20 cellular contexts compared by ENCODE assay signal in the genomic region with DNA sequence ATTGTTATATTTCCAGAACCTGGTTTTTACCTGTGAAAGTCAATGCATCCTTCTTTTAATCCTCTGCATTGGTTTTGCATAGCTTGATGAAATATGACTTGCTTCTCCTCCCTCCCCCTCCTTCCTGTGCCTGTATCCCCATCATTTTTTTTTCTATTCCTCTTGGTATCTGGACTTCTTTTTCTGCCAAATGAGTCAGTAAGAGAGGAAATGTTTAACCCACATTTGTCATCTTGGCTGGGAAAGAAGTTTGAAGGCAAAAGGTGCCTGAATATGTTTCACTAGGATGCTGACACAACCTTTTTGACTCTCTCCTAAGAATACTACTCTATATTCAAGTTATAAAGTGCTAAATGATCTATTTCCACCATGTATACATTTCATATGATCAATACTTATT. TPM values are rescaled to one million over a fixed set of nuclear protein-coding genes. Genes with fewer than 3 reads are reported as not detected.
DNase-seq lines count a peak whose midpoint lies in the region; ATAC-seq and TF ChIP-seq lines count a peak whose summit lies in the region.
"Had no signal": no experiment of that assay in that cellular context is flagged by ENCODE, and none has a peak within 500 bp of the region (broad histone marks: within the 10 kb centered on the region; RNA-seq: fewer than 3 reads in every experiment).

No MANE protein-coding gene starts in this region.

- H3K36me3 ChIP-seq in ACC112 (ENCODE audit: insufficient read depth, low read length) = no peaks in the 10 kb centered on the region
- H3K36me3 ChIP-seq: neural progenitor cell had no signal

- no peaks in the 10 kb centered on the region for H3K9me3 Mint-ChIP-seq in glutamatergic neuron (ENCODE audit: unreplicated experiment)
- no peaks in the 10 kb centered on the region for H3K9me3 Mint-ChIP-seq in activated CD8-positive, alpha-beta T cell treated with anti-CD3 and anti-CD28 coated beads, Interleukin-2, amount 10 ng/mL, durations not matched to agents 7 days and 5 days (ENCODE audit: insufficient read depth)
- H3K9me3 Mint-ChIP-seq: activated naive CD4-positive, alpha-beta T cell treated with anti-CD3 and anti-CD28 coated beads, Interleukin-2, amount 50 U/mL, for 72 hours; neural progenitor cell had no signal

- H3K27ac Mint-ChIP-seq in glutamatergic neuron (ENCODE audit: unreplicated experiment) = no peak overlapping the region
- no peak overlapping the region for H3K27ac Mint-ChIP-seq in activated CD8-positive, alpha-beta T cell treated with anti-CD3 and anti-CD28 coated beads, Interleukin-2, amount 10 ng/mL, durations not matched to agents 7 days and 5 days
- H3K27ac Mint-ChIP-seq: activated naive CD4-positive, alpha-beta T cell treated with anti-CD3 and anti-CD28 coated beads, Interleukin-2, amount 50 U/mL, for 72 hours; neural progenitor cell had no signal

- H3K4me3 ChIP-seq in ACC112 (ENCODE audit: low read depth, low read length) = no peak overlapping the region
- H3K4me3 ChIP-seq in astrocyte of the spinal cord (ENCODE audit: low read depth, low read length) = no peak overlapping the region
- H3K4me3 ChIP-seq: A549, neural progenitor cell had no signal

- H3K79me2 ChIP-seq in ACC112 (ENCODE audit: control insufficient read depth, insufficient read depth, low read length, unreplicated experiment) = no peaks in the 10 kb centered on the region

- no peak for TF ChIP-seq CTCF in astrocyte of the spinal cord (IDR thresholded peaks at IDR 0.05; ENCODE audit: low read depth, low read length)
- no peak for TF ChIP-seq CTCF in glutamatergic neuron (IDR thresholded peaks at IDR 0.05; ENCODE audit: partially characterized antibody, unreplicated experiment)

- CTCF ChIA-PET in activated CD8-positive, alpha-beta T cell treated with anti-CD3 and anti-CD28 coated beads, Interleukin-2, amount 10 ng/mL, durations not matched to agents 7 days and 5 days (lab: Charles Lee) = interaction anchor here (1.7 to 10.8 kb wide), 4 partner anchors 36 to 234 kb away, joined by 11 to 152 read pairs (median 20); a partner anchor contains a TSS

- H3K36me3 Mint-ChIP-seq in glutamatergic neuron (ENCODE audit: unreplicated experiment) = no peaks in the 10 kb centered on the region
- peaks cover 30% of the 10 kb centered on the region for H3K36me3 Mint-ChIP-seq in activated CD8-positive, alpha-beta T cell treated with anti-CD3 and anti-CD28 coated beads, Interleukin-2, amount 10 ng/mL, durations not matched to agents 7 days and 5 days (ENCODE audit: low read depth)
- H3K36me3 Mint-ChIP-seq: activated naive CD4-positive, alpha-beta T cell treated with anti-CD3 and anti-CD28 coated beads, Interleukin-2, amount 50 U/mL, for 72 hours; neural progenitor cell had no signal

- H3K4me1 ChIP-seq in ACC112 (ENCODE audit: control insufficient read depth, insufficient read depth, low read length, unreplicated experiment) = peaks cover 50% of the 10 kb centered on the region
- H3K4me1 ChIP-seq: A549, neural progenitor cell had no signal

- no peaks in the 10 kb centered on the region for H3K27me3 ChIP-seq in ACC112 (ENCODE audit: insufficient read depth, low read length)
- H3K27me3 ChIP-seq: neural progenitor cell had no signal

- H3K4me1 Mint-ChIP-seq in glutamatergic neuron (ENCODE audit: low read depth, unreplicated experiment) = no peaks in the 10 kb centered on the region
- peaks cover 72% of the 10 kb centered on the region for H3K4me1 Mint-ChIP-seq in activated CD8-positive, alpha-beta T cell treated with anti-CD3 and anti-CD28 coated beads, Interleukin-2, amount 10 ng/mL, durations not matched to agents 7 days and 5 days (ENCODE audit: low read depth)

- H3K27ac ChIP-seq in ACC112 (ENCODE audit: low read depth, low read length) = peak overlapping the region; percentile 35
- H3K27ac ChIP-seq: A549, neural progenitor cell had no signal

- no peak overlapping the region for H3K4me3 Mint-ChIP-seq in glutamatergic neuron (ENCODE audit: unreplicated experiment)
- H3K4me3 Mint-ChIP-seq in activated CD8-positive, alpha-beta T cell treated with anti-CD3 and anti-CD28 coated beads, Interleukin-2, amount 10 ng/mL, durations not matched to agents 7 days and 5 days = no peak overlapping the region
- H3K4me3 Mint-ChIP-seq: neural progenitor cell had no signal

- POLR2A ChIA-PET in activated CD8-positive, alpha-beta T cell treated with anti-CD3 and anti-CD28 coated beads, Interleukin-2, amount 10 ng/mL, durations not matched to agents 7 days and 5 days (lab: Charles Lee) = no interaction called here

- peak; percentile 80 for DNase-seq in HS-5 (ENCODE audit: low read depth)
- peak; percentile 84 for DNase-seq in astrocyte of the spinal cord (ENCODE audit: low read depth, low spot score)
- peak; percentile 17 for DNase-seq in hepatic stellate cell (ENCODE audit: low spot score)
- no peak for DNase-seq in glutamatergic neuron
- no peak for DNase-seq in activated CD8-positive, alpha-beta T cell treated with anti-CD3 and anti-CD28 coated beads, Interleukin-2, amount 10 ng/mL, durations not matched to agents 7 days and 5 days
- no peak for DNase-seq in HT-29 (ENCODE audit: low spot score)
- DNase-seq: activated CD4-positive, CD25-positive, alpha-beta regulatory T cell; activated CD8-positive, alpha-beta memory T cell treated with anti-CD3 and anti-CD28 coated beads, Interleukin-2, amount 50 U/mL, for 48 hours; Calu3; mesendoderm; NCI-H1105 treated with DMSO at 0.1 percent for 48 hours; NCI-H510A; OCI-M1; stimulated activated naive CD4-positive, alpha-beta T cell had no signal

- no peak for ATAC-seq in activated CD8-positive, alpha-beta T cell treated with anti-CD3 and anti-CD28 coated beads, Interleukin-2, amount 10 ng/mL, durations not matched to agents 7 days and 5 days
- ATAC-seq in HG03571 (IDR thresholded peaks at IDR 0.05; ENCODE audit: unreplicated experiment) = no peak
- ATAC-seq: A549 had no signal

- H3K27me3 Mint-ChIP-seq in glutamatergic neuron (ENCODE audit: unreplicated experiment) = no peaks in the 10 kb centered on the region
- peaks cover 21% of the 10 kb centered on the region for H3K27me3 Mint-ChIP-seq in activated CD8-positive, alpha-beta T cell treated with anti-CD3 and anti-CD28 coated beads, Interleukin-2, amount 10 ng/mL, durations not matched to agents 7 days and 5 days (ENCODE audit: low read depth)

- no peak overlapping the region for H2AFZ ChIP-seq in ACC112 (ENCODE audit: low read length, unreplicated experiment)
- H2AFZ ChIP-seq: neural progenitor cell had no signal

- in situ Hi-C loops in astrocyte of the spinal cord (cut with HindIII; ENCODE audit: low sequenced_read_pairs) = no loop called here

RNA-seq across cellular contexts. Expression of a gene that starts 35.5 kb away (rescaled TPM):
- total RNA-seq in glutamatergic neuron (ENCODE audit: unreplicated experiment) = 0.93 TPM
- total RNA-seq in activated CD8-positive, alpha-beta T cell treated with anti-CD3 and anti-CD28 coated beads, Interleukin-2, amount 10 ng/mL, durations not matched to agents 7 days and 5 days = 1 to 10 TPM; 2.3 to 3.1 TPM
- 13.0 and 24.8 TPM in 2 replicates for total RNA-seq in HT-29 (2014; rRNA removed; shearing (Covaris generic))
- total RNA-seq: skeletal muscle tissue had no signal

RNA-seq across cellular contexts. Expression of a gene that starts 50.0 kb away (rescaled TPM):
- not detected for total RNA-seq in glutamatergic neuron (ENCODE audit: unreplicated experiment)
- 1 to 10 TPM; 6.4 to 6.9 TPM for total RNA-seq in activated CD8-positive, alpha-beta T cell treated with anti-CD3 and anti-CD28 coated beads, Interleukin-2, amount 10 ng/mL, durations not matched to agents 7 days and 5 days
- 6.7 and 6.9 TPM in 2 replicates for total RNA-seq in HT-29 (2014; rRNA removed; shearing (Covaris generic))

RNA-seq across cellular contexts. Expression of a gene that starts 50.4 kb away (rescaled TPM):
- total RNA-seq in glutamatergic neuron (ENCODE audit: unreplicated experiment) = not detected
- 10 to 100 TPM; 32.9 to 39.7 TPM for total RNA-seq in activated CD8-positive, alpha-beta T cell treated with anti-CD3 and anti-CD28 coated beads, Interleukin-2, amount 10 ng/mL, durations not matched to agents 7 days and 5 days
- 871 and 958 TPM in 2 replicates for total RNA-seq in HT-29 (2014; rRNA removed; shearing (Covaris generic))
- total RNA-seq: skeletal muscle tissue had no signal

Comparison
In these comparisons a context has a peak if more than half of its experiments do, and no peak if none do; other contexts are left out.
1. DNase-seq: peak in HS-5 (single experiment), astrocyte of the spinal cord (single experiment) and hepatic stellate cell (single experiment); none in glutamatergic neuron (single experiment), activated CD8-positive, alpha-beta T cell treated with anti-CD3 and anti-CD28 coated beads, Interleukin-2, amount 10 ng/mL, durations not matched to agents 7 days and 5 days (single experiment) and HT-29 (single experiment).
2. RNA of a gene that starts 50.4 kb away (total RNA-seq): 871 to 958 TPM in HT-29 and 32.9 to 39.7 TPM in activated CD8-positive, alpha-beta T cell treated with anti-CD3 and anti-CD28 coated beads, Interleukin-2, amount 10 ng/mL, durations not matched to agents 7 days and 5 days; not detected in glutamatergic neuron (single experiment); every median in the first group is over 10 times any median in the second.